6 cellular contexts compared by ENCODE assay signal in the genomic region with DNA sequence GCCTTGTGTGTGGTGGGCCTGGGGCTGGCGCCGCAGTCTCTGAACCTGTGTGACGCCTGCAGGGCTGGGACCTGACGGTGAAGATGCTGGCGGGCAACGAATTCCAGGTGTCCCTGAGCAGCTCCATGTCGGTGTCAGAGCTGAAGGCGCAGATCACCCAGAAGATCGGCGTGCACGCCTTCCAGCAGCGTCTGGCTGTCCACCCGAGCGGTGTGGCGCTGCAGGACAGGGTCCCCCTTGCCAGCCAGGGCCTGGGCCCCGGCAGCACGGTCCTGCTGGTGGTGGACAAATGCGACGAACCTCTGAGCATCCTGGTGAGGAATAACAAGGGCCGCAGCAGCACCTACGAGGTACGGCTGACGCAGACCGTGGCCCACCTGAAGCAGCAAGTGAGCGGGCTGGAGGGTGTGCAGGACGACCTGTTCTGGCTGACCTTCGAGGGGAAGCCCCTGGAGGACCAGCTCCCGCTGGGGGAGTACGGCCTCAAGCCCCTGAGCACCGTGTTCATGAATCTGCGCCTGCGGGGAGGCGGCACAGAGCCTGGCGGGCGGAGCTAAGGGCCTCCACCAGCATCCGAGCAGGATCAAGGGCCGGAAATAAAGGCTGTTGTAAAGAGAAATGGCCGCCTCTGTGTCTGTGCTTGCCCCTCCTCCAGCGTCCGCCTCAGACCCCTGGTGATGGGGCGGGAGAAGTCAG. TPM values are rescaled to one million over a fixed set of nuclear protein-coding genes. Genes with fewer than 3 reads are reported as not detected.
DNase-seq lines count a peak whose midpoint lies in the region; ATAC-seq and TF ChIP-seq lines count a peak whose summit lies in the region.

No MANE protein-coding gene starts in this region.

- H3K36me3 ChIP-seq in uterus, result no peaks in the 10 kb centered on the region

- H3K4me3 ChIP-seq in iPS-11a (ENCODE audit: low read depth, low read length), result peak overlapping the region; percentile 35
- peak overlapping the region; percentile 54 to 58 for H3K4me3 ChIP-seq in uterus

- ATAC-seq in GM19397 (IDR thresholded peaks at IDR 0.05; ENCODE audit: unreplicated experiment), result peak; percentile 4

- H3K4me1 ChIP-seq in uterus, result no peaks in the 10 kb centered on the region

- intact Hi-C loops in uterus (cut with DNase I; ENCODE audit: low total_unique reads), result no loop called here

- TF ChIP-seq POLR2A in uterus (IDR thresholded peaks at IDR 0.05), result no peak

- no peak for DNase-seq in uterus
- no peak for DNase-seq in amygdala (lab: John Stamatoyannopoulos, UW)
- DNase-seq in NOMO-1 treated with dmso at 0.1 percent for 144 hours (lab: John Stamatoyannopoulos, UW; ENCODE audit: unreplicated experiment), result no peak

- no peaks in the 10 kb centered on the region for H3K9me3 ChIP-seq in uterus

- H3K27ac ChIP-seq in VCaP (peak overlapping the region; percentile 81), uterus (peak overlapping the region; percentile 81 to 89)

- no peaks in the 10 kb centered on the region for H3K27me3 ChIP-seq in uterus

- no peak for TF ChIP-seq CTCF in VCaP (conservative IDR thresholded peaks at IDR 0.05)
- no peak for TF ChIP-seq CTCF in uterus (IDR thresholded peaks at IDR 0.05)

RNA-seq across cellular contexts. Expression of a gene that starts 0.8 kb away (rescaled TPM):
- 10 to 100 TPM in 2 of 4 donors, 1 to 10 TPM in 2; 1.8 to 27.2 (median 15.2) TPM for total RNA-seq in uterus

RNA-seq across cellular contexts. Expression of a gene that starts 5.8 kb away (rescaled TPM):
- 10 to 100 TPM in 3 of 4 donors, 1 to 10 TPM in 1; 8.2 to 86.9 (median 26.2) TPM for total RNA-seq in uterus

RNA-seq across cellular contexts. Expression of a gene that starts 14.2 kb away (rescaled TPM):
- total RNA-seq in uterus, result 10 to 100 TPM; 19.6 to 41.0 (median 36.3) TPM

RNA-seq across cellular contexts. Expression of a gene that starts 32.2 kb away (rescaled TPM):
- 1 to 10 TPM in 1 of 4 donors, not detected in 3; 2.3 TPM for total RNA-seq in uterus

RNA-seq across cellular contexts. Expression of a gene that starts 47.8 kb away (rescaled TPM):
- total RNA-seq in uterus, result 1 to 10 TPM in 1 of 4 donors, not detected in 3; 1.1 TPM
